ENCODE assay signal across 8 cellular contexts in genomic region chr18:26091047-26091630, GRCh38. TPM values are rescaled to one million over a fixed set of nuclear protein-coding genes. Genes with fewer than 3 reads are reported as not detected.
DNase-seq lines count a peak whose midpoint lies in the region; TF ChIP-seq lines count a peak whose summit lies in the region.

No MANE protein-coding gene starts in this region.

- no peak for TF ChIP-seq CTCF in H9 (conservative IDR thresholded peaks at IDR 0.05)
- TF ChIP-seq CTCF in cardiac muscle cell (IDR thresholded peaks at IDR 0.05; ENCODE audit: low read depth, low read length): no peak

- H3K4me1 ChIP-seq in H9 (ENCODE audit: insufficient read depth, low read length) (no peaks in the 10 kb centered on the region; the same call in 1 of the 2 replicates), cardiac muscle cell (ENCODE audit: low read depth) (peaks cover 16% of the 10 kb centered on the region)

- H3K79me2 ChIP-seq in H9 (ENCODE audit: insufficient read depth, low read length): peaks cover 10% of the 10 kb centered on the region; the same call in 1 of the 2 replicates

- H3T11ph ChIP-seq in H9 (ENCODE audit: low read length): no peak overlapping the region

- H4K91ac ChIP-seq in H9 (ENCODE audit: insufficient read length, low read depth, low read length): no peak overlapping the region

- no peaks in the 10 kb centered on the region for H4K20me1 ChIP-seq in H9 (ENCODE audit: control insufficient read depth, insufficient read depth, insufficient read length)

- peak overlapping the region; percentile 81 for H3K4me3 ChIP-seq in cardiac muscle cell

- H3K4me3 Mint-ChIP-seq in H9: peak overlapping the region; percentile 91 to 95

- H3K9ac ChIP-seq in H9 (ENCODE audit: extremely low read depth, insufficient read length, low read length): peak overlapping the region; percentile 63

- H3K4ac ChIP-seq in H9 (ENCODE audit: low read depth, low read length): no peak overlapping the region

- H3K9me3 ChIP-seq in H9 (ENCODE audit: control insufficient read depth, low read depth, low read length) (no peaks in the 10 kb centered on the region), cardiac muscle cell (ENCODE audit: low read depth) (no peaks in the 10 kb centered on the region)

- no peaks in the 10 kb centered on the region for H3K27me3 Mint-ChIP-seq in H9 (ENCODE audit: low read depth)

- H2BK15ac ChIP-seq in H9 (ENCODE audit: low read depth, low read length): no peak overlapping the region

- no peaks in the 10 kb centered on the region for H3K27me3 ChIP-seq in H9 (ENCODE audit: insufficient read depth, low read length)
- no peaks in the 10 kb centered on the region for H3K27me3 ChIP-seq in cardiac muscle cell

- no peaks in the 10 kb centered on the region for H3K9me3 Mint-ChIP-seq in H9

- peaks cover 9% of the 10 kb centered on the region for H3K23me2 ChIP-seq in H9 (ENCODE audit: insufficient read length, low read depth, low read length, poor library complexity, severe bottlenecking)

- H4K8ac ChIP-seq in H9 (replicated peaks; ENCODE audit: insufficient read length, low read depth, low read length): no peak overlapping the region

- peak overlapping the region; percentile 56 for H4K5ac ChIP-seq in H9 (ENCODE audit: insufficient read length, low read depth, low read length)

- H3K79me1 ChIP-seq in H9 (ENCODE audit: insufficient read depth, low read depth, low read length, poor library complexity, severe bottlenecking): no peaks in the 10 kb centered on the region

- peak overlapping the region; percentile 60 for H3K18ac ChIP-seq in H9 (ENCODE audit: insufficient read length, low read depth, low read length)

- no peak overlapping the region for H2BK20ac ChIP-seq in H9 (ENCODE audit: low read depth, low read length, poor library complexity, severe bottlenecking)

- peaks cover 3 to 8% (median 7%) of the 10 kb centered on the region in 3 experiments; a peak in 5 of 7 replicates for H3K36me3 Mint-ChIP-seq in H9 (ENCODE audit: insufficient read depth in 1 of 3, low read depth in 3 of 3)

- H3K23ac ChIP-seq in H9 (ENCODE audit: insufficient read length, low read depth, low read length): no peak overlapping the region

- H2BK12ac ChIP-seq in H9 (ENCODE audit: insufficient read length, low read depth, low read length): no peak overlapping the region

- H3K27ac ChIP-seq in H9 (ENCODE audit: insufficient read length, low read depth, low read length): peak overlapping the region; percentile 31
- H3K27ac ChIP-seq in cardiac muscle cell: peak overlapping the region; percentile 93

- DNase-seq in SIG-M5 treated with dmso at 0.1 percent for 504 hours (lab: John Stamatoyannopoulos, UW; ENCODE audit: unreplicated experiment) (peak; percentile 51), SIG-M5 (lab: John Stamatoyannopoulos, UW) (no peak), H9 (no peak), LHCN-M2 (ENCODE audit: low read depth) (peak; percentile 83), activated T-helper 1 cell treated with Interleukin-2 at 50 U/mL for 16 hours (ENCODE audit: low read depth) (peak; percentile 28), cardiac muscle cell (ENCODE audit: low read depth in 1 of 2, low spot score in 1 of 2) (no peak), retina (peak; percentile 95), NCI-H446 treated with DMSO at 0.1 percent for 48 hours (lab: John Stamatoyannopoulos, UW) (no peak)

- H3K36me3 ChIP-seq in cardiac muscle cell: peaks cover 10% of the 10 kb centered on the region

- peaks cover 18 to 23% of the 10 kb centered on the region in 2 experiments for H3K4me1 Mint-ChIP-seq in H9

- H2BK5ac ChIP-seq in H9 (ENCODE audit: insufficient read length, low read length): no peak overlapping the region

- H2BK120ac ChIP-seq in H9 (ENCODE audit: low read depth, low read length, poor library complexity, severe bottlenecking): no peak overlapping the region

- peak overlapping the region; percentile 48 for H2AFZ ChIP-seq in H9 (ENCODE audit: low read length)

- peak overlapping the region; percentile 92 to 98 (median 96) for H3K27ac Mint-ChIP-seq in H9

- H2AK5ac ChIP-seq in H9 (ENCODE audit: insufficient read length, low read length): no peak overlapping the region

- no CpG with 5 or more reads among the region's 29 CpGs for WGBS in H9 (ENCODE audit: extremely low coverage, insufficient read length, low lambda C conversion rate)

- H3K14ac ChIP-seq in H9 (ENCODE audit: insufficient read depth, low read length): no peak overlapping the region

- H3K56ac ChIP-seq in H9 (ENCODE audit: insufficient read length, low read depth, low read length): no peak overlapping the region

- peak overlapping the region; percentile 76 for H3K4me2 ChIP-seq in H9 (ENCODE audit: insufficient read depth, insufficient read length, low read length)

RNA-seq across cellular contexts. Expression of gene SS18, which starts 0.7 kb away (rescaled TPM):
- total RNA-seq in H9 (2021) (86.4 and 87.9 TPM in 2 replicates), LHCN-M2 (2014; rRNA removed) (114 and 138 TPM in 2 replicates), cardiac muscle cell (148 and 159 TPM in 2 replicates)
- 41.5 TPM for polyA plus RNA-seq in LHCN-M2 (2012)
- 84.0 and 104 TPM in 2 replicates for polyA plus RNA-seq in cardiac muscle cell

RNA-seq across cellular contexts. Expression of gene PSMA8, which starts 42.5 kb away (rescaled TPM):
- total RNA-seq in H9 (2021) (not detected in 2 replicates), LHCN-M2 (2014; rRNA removed) (not detected in 2 replicates), cardiac muscle cell (not detected in 2 replicates)
- not detected for polyA plus RNA-seq in LHCN-M2 (2012)
- polyA plus RNA-seq in cardiac muscle cell: not detected in 2 replicates

Comparison
In these comparisons a context has a peak if more than half of its experiments do, and no peak if none do; other contexts are left out.
1. DNase-seq: peak in SIG-M5 treated with dmso at 0.1 percent for 504 hours (single experiment), LHCN-M2 (single experiment), activated T-helper 1 cell treated with Interleukin-2 at 50 U/mL for 16 hours (single experiment) and retina (single experiment); none in SIG-M5 (single experiment), H9 (single experiment), cardiac muscle cell (0 of 2) and NCI-H446 treated with DMSO at 0.1 percent for 48 hours (single experiment).